In genomic region chr7:45073843-45074737, GRCh38 we compare ENCODE assay signal across 12 cellular contexts. TPM values are rescaled to one million over a fixed set of nuclear protein-coding genes. Genes with fewer than 3 reads are reported as not detected.
A peak's percentile ranks its signal among the peaks of the same experiment; 100 is the strongest.
DNase-seq lines count a peak whose midpoint lies in the region; ATAC-seq lines count a peak whose summit lies in the region.
"Had no signal": no experiment of that assay in that cellular context is flagged by ENCODE, and none has a peak within 500 bp of the region (broad histone marks: within the 10 kb centered on the region; RNA-seq: fewer than 3 reads in every experiment).

No MANE protein-coding gene starts in this region.

- DNase-seq in SIG-M5 treated with dmso at 0.1 percent for 504 hours (lab: John Stamatoyannopoulos, UW; ENCODE audit: unreplicated experiment), result peak; percentile 21
- DNase-seq in SIG-M5 (lab: John Stamatoyannopoulos, UW), result no peak
- peak; percentile 16 for DNase-seq in NCI-H1105 treated with DMSO at 0.1 percent for 48 hours (lab: John Stamatoyannopoulos, UW)
- peak; percentile 68 for DNase-seq in posterior vena cava (ENCODE audit: low spot score)
- DNase-seq in T-helper 1 cell, result no peak
- DNase-seq in stimulated activated CD4-positive, alpha-beta T cell treated with anti-CD3 and anti-CD28 coated beads, Interleukin-2, amount 100 ng/mL, for 24 hours, result no peak
- DNase-seq: NCI-H1930; occipital lobe; stimulated activated CD4-positive, alpha-beta T cell treated with anti-CD3 and anti-CD28 coated beads, Interleukin-1b, Interleukin-23, amount 100 ng/mL, for 48 hours; stimulated activated naive CD8-positive, alpha-beta T cell treated with anti-CD3 and anti-CD28 coated beads, Interleukin-15, Interleukin-2, amounts not matched to agents 100 U/mL and 50 U/mL, for 24 hours had no signal

- intact Hi-C loops in posterior vena cava (cut with DNase I), result loop anchor here in 1 of 2 donors (10.0 kb wide), 1 partner anchor 1941 kb away; no protein-coding TSS in a partner anchor

- ATAC-seq in esophagus mucosa, result peak; percentile 22
- ATAC-seq in HG03565 (IDR thresholded peaks at IDR 0.05; ENCODE audit: unreplicated experiment), result no peak
- ATAC-seq: stimulated activated naive CD8-positive, alpha-beta T cell treated with anti-CD3 and anti-CD28 coated beads, Interleukin-15, Interleukin-2, amounts not matched to agents 100 U/mL and 50 U/mL, for 24 hours had no signal

RNA-seq across cellular contexts. Expression of gene NACAD, which starts 14.7 kb away (rescaled TPM):
- 0.20 TPM for total RNA-seq in esophagus mucosa
- total RNA-seq in posterior vena cava, result 10 to 100 TPM in 1 of 2 donors, 1 to 10 TPM in 1; 8.5 to 10.4 TPM

RNA-seq across cellular contexts. Expression of gene TBRG4, which starts 37.4 kb away (rescaled TPM):
- total RNA-seq in esophagus mucosa (51.9 TPM), posterior vena cava (10 to 100 TPM; 32.5 to 35.1 TPM)

Comparison
In these comparisons a context has a peak if more than half of its experiments do, and no peak if none do; other contexts are left out.
1. DNase-seq: peak in SIG-M5 treated with dmso at 0.1 percent for 504 hours (single experiment), NCI-H1105 treated with DMSO at 0.1 percent for 48 hours (single experiment) and posterior vena cava (single experiment); none in SIG-M5 (single experiment), T-helper 1 cell (0 of 5) and stimulated activated CD4-positive, alpha-beta T cell treated with anti-CD3 and anti-CD28 coated beads, Interleukin-2, amount 100 ng/mL, for 24 hours (0 of 2).